In genomic region chr1:166884040-166884642, GRCh38 we compare ENCODE assay signal across 8 cellular contexts. TPM values are rescaled to one million over a fixed set of nuclear protein-coding genes. Genes with fewer than 3 reads are reported as not detected.
DNase-seq lines count a peak whose midpoint lies in the region; ATAC-seq and TF ChIP-seq lines count a peak whose summit lies in the region.

No MANE protein-coding gene starts in this region.

- H3K36me3 Mint-ChIP-seq in CD14-positive monocyte (peaks cover 0 to 3% of the 10 kb centered on the region in 2 donors), endothelial cell (ENCODE audit: low read depth, unreplicated experiment) (no peaks in the 10 kb centered on the region)
- H3K36me3 Mint-ChIP-seq in activated CD4-positive, alpha-beta T cell treated with anti-CD3 and anti-CD28 coated beads for 36 hours (ENCODE audit: low read depth): no peaks in the 10 kb centered on the region

- peaks cover 14% of the 10 kb centered on the region for H3K4me1 Mint-ChIP-seq in CD14-positive monocyte
- peaks cover 18% of the 10 kb centered on the region for H3K4me1 Mint-ChIP-seq in activated CD4-positive, alpha-beta T cell treated with anti-CD3 and anti-CD28 coated beads for 36 hours
- H3K4me1 Mint-ChIP-seq in endothelial cell (ENCODE audit: unreplicated experiment): peaks cover 5% of the 10 kb centered on the region

- H3K27me3 ChIP-seq in mesendoderm (ENCODE audit: insufficient read depth, low read length, poor library complexity) (no peaks in the 10 kb centered on the region), suprapubic skin (peaks cover 23% of the 10 kb centered on the region), WERI-Rb-1 (ENCODE audit: insufficient read depth, low read depth, severe bottlenecking) (no peaks in the 10 kb centered on the region)

- H2BK120ac ChIP-seq in mesendoderm (ENCODE audit: low read depth, low read length): no peak overlapping the region

- intact Hi-C loops in CD14-positive monocyte (cut with micrococcal nuclease): loop anchor here (10.0 kb wide), 2 partner anchors 171 to 341 kb away; partner anchors contain the start of gene POU2F1 (in 1 of the 2)
- intact Hi-C loops in activated CD4-positive, alpha-beta T cell treated with anti-CD3 and anti-CD28 coated beads for 36 hours (cut with DNase I, micrococcal nuclease): loop anchor here in 1 of 2 experiments (1.0 kb wide), 2 partner anchors 26 to 175 kb away; no protein-coding TSS in a partner anchor

- H3K36me3 ChIP-seq in mesendoderm (ENCODE audit: control insufficient read depth, insufficient read depth, low read length): no peaks in the 10 kb centered on the region
- H3K36me3 ChIP-seq in suprapubic skin: no peaks in the 10 kb centered on the region
- H3K36me3 ChIP-seq in WERI-Rb-1: no peaks in the 10 kb centered on the region

- no peak overlapping the region for H2BK5ac ChIP-seq in mesendoderm (ENCODE audit: low read length)

- H3K9me3 Mint-ChIP-seq in CD14-positive monocyte: peaks cover 0 to 3% (median 0%) of the 10 kb centered on the region in 7 donors
- H3K9me3 Mint-ChIP-seq in activated CD4-positive, alpha-beta T cell treated with anti-CD3 and anti-CD28 coated beads for 36 hours (ENCODE audit: low read depth): no peaks in the 10 kb centered on the region
- H3K9me3 Mint-ChIP-seq in endothelial cell (ENCODE audit: unreplicated experiment): no peaks in the 10 kb centered on the region

- CTCF ChIA-PET in activated CD4-positive, alpha-beta T cell treated with anti-CD3 and anti-CD28 coated beads for 36 hours (lab: Charles Lee): interaction anchor here (1.0 to 5.3 kb wide), 10 partner anchors 8 to 266 kb away, joined by 3 to 37 read pairs (median 6); partner anchors contain the start of gene TADA1

- H2BK15ac ChIP-seq in mesendoderm (replicated peaks; ENCODE audit: low read depth): no peak overlapping the region

- H3K27me3 Mint-ChIP-seq in CD14-positive monocyte (ENCODE audit: low read depth in 3 of 3) (peaks cover 13 to 25% (median 15%) of the 10 kb centered on the region in 3 donors), endothelial cell (ENCODE audit: unreplicated experiment) (peaks cover 3% of the 10 kb centered on the region)
- H3K27me3 Mint-ChIP-seq in activated CD4-positive, alpha-beta T cell treated with anti-CD3 and anti-CD28 coated beads for 36 hours: peaks cover 16% of the 10 kb centered on the region

- no peak for TF ChIP-seq POLR2A in suprapubic skin (IDR thresholded peaks at IDR 0.05)

- POLR2A ChIA-PET in activated CD4-positive, alpha-beta T cell treated with anti-CD3 and anti-CD28 coated beads for 36 hours (lab: Charles Lee): no interaction called here

- H3K9ac ChIP-seq in mesendoderm (ENCODE audit: low read length): no peak overlapping the region

- no peaks in the 10 kb centered on the region for H3K79me2 ChIP-seq in mesendoderm (ENCODE audit: control insufficient read depth, insufficient read depth, low read length)

- H3K27ac Mint-ChIP-seq in CD14-positive monocyte: peak overlapping the region in 1 of 7 donors; percentile 41
- no peak overlapping the region for H3K27ac Mint-ChIP-seq in activated CD4-positive, alpha-beta T cell treated with anti-CD3 and anti-CD28 coated beads for 36 hours
- no peak overlapping the region for H3K27ac Mint-ChIP-seq in endothelial cell (ENCODE audit: unreplicated experiment)

- TF ChIP-seq EP300 in suprapubic skin (IDR thresholded peaks at IDR 0.05): no peak

- H3K4me2 ChIP-seq in mesendoderm (ENCODE audit: low read length): no peak overlapping the region

- DNase-seq in CD14-positive monocyte (ENCODE audit: low spot score): peak; percentile 50
- peak; percentile 72 for DNase-seq in activated CD4-positive, alpha-beta T cell treated with anti-CD3 and anti-CD28 coated beads for 36 hours
- peak; percentile 83 for DNase-seq in endothelial cell (ENCODE audit: low spot score)
- DNase-seq in mesendoderm: peak; percentile 87
- DNase-seq in suprapubic skin (ENCODE audit: low spot score in 2 of 2): no peak
- DNase-seq in WERI-Rb-1: no peak

- no peak overlapping the region for H2AK5ac ChIP-seq in mesendoderm (ENCODE audit: low read length)

- no peak overlapping the region for H3K4ac ChIP-seq in mesendoderm (ENCODE audit: low read depth, low read length)

- no peak overlapping the region for H4K8ac ChIP-seq in mesendoderm (ENCODE audit: low read depth, low read length)

- H3K27ac ChIP-seq in mesendoderm (ENCODE audit: low read depth, low read length) (no peak overlapping the region), suprapubic skin (no peak overlapping the region), WERI-Rb-1 (no peak overlapping the region)

- no peak overlapping the region for H3K18ac ChIP-seq in mesendoderm (ENCODE audit: low read length)

- no peaks in the 10 kb centered on the region for H3K4me1 ChIP-seq in mesendoderm (ENCODE audit: control insufficient read depth, low read depth, low read length)
- peaks cover 4% of the 10 kb centered on the region for H3K4me1 ChIP-seq in suprapubic skin

- ATAC-seq in HG02973 (IDR thresholded peaks at IDR 0.05; ENCODE audit: unreplicated experiment) (peak; percentile 76), GM21786 (IDR thresholded peaks at IDR 0.05; ENCODE audit: unreplicated experiment) (no peak)
- peak; percentile 89 for ATAC-seq in activated CD4-positive, alpha-beta T cell treated with anti-CD3 and anti-CD28 coated beads for 36 hours

- H3K4me3 Mint-ChIP-seq in CD14-positive monocyte (peak overlapping the region; percentile 53 to 85), endothelial cell (ENCODE audit: unreplicated experiment) (no peak overlapping the region)
- H3K4me3 Mint-ChIP-seq in activated CD4-positive, alpha-beta T cell treated with anti-CD3 and anti-CD28 coated beads for 36 hours: no peak overlapping the region

- no peak overlapping the region for H3K56ac ChIP-seq in mesendoderm (ENCODE audit: low read length)

- H4K5ac ChIP-seq in mesendoderm (ENCODE audit: low read length): no peak overlapping the region

- TF ChIP-seq CTCF in CD14-positive monocyte (IDR thresholded peaks at IDR 0.05) (peak; percentile 90), endothelial cell (IDR thresholded peaks at IDR 0.05; ENCODE audit: unreplicated experiment) (peak; percentile 83), suprapubic skin (IDR thresholded peaks at IDR 0.05) (peak; percentile 13 to 57), WERI-Rb-1 (IDR thresholded peaks at IDR 0.05; ENCODE audit: low read depth, low read length) (no peak)

- no CpG with 5 or more reads among the region's 44 CpGs for WGBS in mesendoderm (ENCODE audit: extremely low coverage, insufficient coverage, low lambda C conversion rate)
- 15% methylated on average over 32 of the region's 44 CpGs for WGBS in suprapubic skin

- no peaks in the 10 kb centered on the region for H3K9me3 ChIP-seq in suprapubic skin
- no peaks in the 10 kb centered on the region for H3K9me3 ChIP-seq in WERI-Rb-1 (ENCODE audit: severe bottlenecking)

- H3K79me1 ChIP-seq in mesendoderm (ENCODE audit: low read length): no peaks in the 10 kb centered on the region

- H3K4me3 ChIP-seq in mesendoderm (ENCODE audit: low read length) (no peak overlapping the region), suprapubic skin (no peak overlapping the region), WERI-Rb-1 (ENCODE audit: low read depth, low read length) (no peak overlapping the region)

- no peak overlapping the region for H3K23ac ChIP-seq in mesendoderm (ENCODE audit: low read length)

RNA-seq across cellular contexts. Expression of gene TADA1, which starts 8.1 kb away (rescaled TPM):
- 1 to 10 TPM; 6.4 to 7.9 TPM for polyA plus RNA-seq in CD14-positive monocyte
- total RNA-seq in activated CD4-positive, alpha-beta T cell treated with anti-CD3 and anti-CD28 coated beads for 36 hours: 10 to 100 TPM; 16.0 to 19.5 TPM
- 11.7 TPM for total RNA-seq in endothelial cell (ENCODE audit: unreplicated experiment)
- 16.4 TPM for polyA plus RNA-seq in mesendoderm (2013, experiment 1 of 2)
- 16.3 TPM for polyA plus RNA-seq in mesendoderm (2013, experiment 2 of 2)
- total RNA-seq in suprapubic skin: 10 to 100 TPM; 11.3 to 14.3 (median 13.0) TPM

RNA-seq across cellular contexts. Expression of gene POGK, which starts 44.9 kb away (rescaled TPM):
- polyA plus RNA-seq in CD14-positive monocyte: 10 to 100 TPM; 10.6 to 10.9 TPM
- 10 to 100 TPM; 36.2 to 40.6 TPM for total RNA-seq in activated CD4-positive, alpha-beta T cell treated with anti-CD3 and anti-CD28 coated beads for 36 hours
- 42.2 TPM for total RNA-seq in endothelial cell (ENCODE audit: unreplicated experiment)
- polyA plus RNA-seq in mesendoderm (2013, experiment 1 of 2): 28.0 TPM
- 27.8 TPM for polyA plus RNA-seq in mesendoderm (2013, experiment 2 of 2)
- total RNA-seq in suprapubic skin: 10 to 100 TPM; 33.1 to 49.0 (median 39.7) TPM

Comparison
In these comparisons a context has a peak if more than half of its experiments do, and no peak if none do; other contexts are left out.
1. DNase-seq: peak in CD14-positive monocyte (single experiment), activated CD4-positive, alpha-beta T cell treated with anti-CD3 and anti-CD28 coated beads for 36 hours (single experiment), endothelial cell (single experiment) and mesendoderm (single experiment); none in suprapubic skin (0 of 2) and WERI-Rb-1 (single experiment).
2. H3K4me3 Mint-ChIP-seq: peak in CD14-positive monocyte (2 of 2); none in activated CD4-positive, alpha-beta T cell treated with anti-CD3 and anti-CD28 coated beads for 36 hours (single experiment) and endothelial cell (single experiment).